Comparison of ENCODE assay signal across 1 cellular context in the genomic region with DNA sequence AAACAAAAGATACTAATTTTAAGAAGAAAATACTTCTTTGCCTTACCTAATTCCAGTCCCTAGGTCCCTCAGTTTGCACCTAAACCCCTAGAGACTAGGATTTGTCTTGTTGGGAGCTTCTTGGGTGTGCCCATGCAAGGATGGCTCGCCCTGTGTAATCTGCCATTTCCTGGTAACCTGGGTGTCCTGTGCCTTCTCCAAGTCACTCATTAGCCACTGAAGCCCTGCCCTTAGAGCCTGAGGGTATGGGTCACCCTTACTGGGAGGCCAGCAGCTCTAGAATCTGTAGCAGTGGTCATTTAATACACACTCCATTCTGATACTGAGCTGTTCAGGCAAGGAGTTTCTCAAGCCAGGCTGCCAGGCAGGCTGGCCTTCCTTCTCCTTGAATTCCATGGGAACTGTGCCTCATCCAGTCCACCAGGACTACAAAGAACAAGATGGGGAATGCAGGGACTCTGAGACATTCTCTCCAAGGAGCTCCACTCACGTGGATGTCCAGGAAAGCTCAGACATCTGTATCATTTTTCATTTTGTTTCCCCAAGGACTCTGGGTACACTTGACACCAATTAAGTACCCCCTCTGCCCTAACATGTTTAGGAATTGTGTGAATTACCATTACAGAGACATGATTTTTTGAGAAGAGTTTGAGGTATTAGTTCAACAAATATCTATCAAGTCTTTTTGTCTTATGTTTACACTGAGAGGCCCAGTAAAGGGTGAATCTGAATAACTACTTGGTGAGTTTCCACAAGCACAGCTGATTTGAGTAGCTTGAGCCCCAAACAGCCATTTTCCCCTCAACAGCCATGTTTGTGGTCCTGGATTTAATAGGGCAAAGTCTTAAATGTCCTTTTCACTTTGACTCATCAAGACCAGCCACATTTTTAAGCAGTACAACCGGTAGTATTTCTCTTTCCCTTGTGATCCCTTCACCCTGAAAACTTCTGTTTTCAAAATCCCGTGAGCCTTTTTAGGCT.
TF ChIP-seq lines count a peak whose summit lies in the region.

No MANE protein-coding gene starts in this region.

TF ChIP-seq in GM12878, 131 proteins besides CTCF, POLR2A, EP300 and RAD21:
- TF ChIP-seq STAT3 (IDR thresholded peaks at IDR 0.05; ENCODE audit: low read depth, low read length) (no peak), SRF (IDR thresholded peaks at IDR 0.05; ENCODE audit: low read depth in 2 of 2, low read length in 2 of 2) (no peak), POLR2AphosphoS2 (IDR thresholded peaks at IDR 0.05; ENCODE audit: low read depth, low read length) (no peak), SMAD1 (IDR thresholded peaks at IDR 0.05; ENCODE audit: low read depth, partially characterized antibody) (no peak), YY1 (IDR thresholded peaks at IDR 0.05; ENCODE audit: low read depth, low read length) (peak; percentile 80), JUNB (IDR thresholded peaks at IDR 0.05) (peak; percentile 55), BCL11A (IDR thresholded peaks at IDR 0.05; ENCODE audit: low read depth, low read length) (0 out of 2 replicates have a peak, but pooled peaks have one; percentile 37), IKZF2 (IDR thresholded peaks at IDR 0.05) (0 out of 4 replicates have a peak, but pooled peaks of 1 of the 2 experiments have one; percentile 23), SKIL (IDR thresholded peaks at IDR 0.05; ENCODE audit: low read depth, poor library complexity, severe bottlenecking) (no peak), MAX (IDR thresholded peaks at IDR 0.05; ENCODE audit: low read depth, low read length) (no peak), CHD1 (IDR thresholded peaks at IDR 0.05; ENCODE audit: low read depth, low read length) (no peak), NRF1 (conservative IDR thresholded peaks at IDR 0.05; ENCODE audit: low read depth, low read length) (no peak), BACH1 (IDR thresholded peaks at IDR 0.05; ENCODE audit: borderline replicate concordance) (no peak), FOS (IDR thresholded peaks at IDR 0.05; ENCODE audit: borderline replicate concordance, extremely low read depth, insufficient read length) (no peak), SMARCA5 (IDR thresholded peaks at IDR 0.05) (no peak), RUNX3 (IDR thresholded peaks at IDR 0.05; ENCODE audit: low read length) (peak; percentile 36), ATF7 (IDR thresholded peaks at IDR 0.05; ENCODE audit: low read depth) (no peak), EGR1 (IDR thresholded peaks at IDR 0.05; ENCODE audit: borderline replicate concordance in 1 of 2, low read depth in 2 of 2, low read length in 2 of 2) (no peak), SREBF2 (IDR thresholded peaks at IDR 0.05; ENCODE audit: low read length) (no peak), NR2F1 (conservative IDR thresholded peaks at IDR 0.05) (no peak), IRF4 (IDR thresholded peaks at IDR 0.05; ENCODE audit: low read depth, low read length) (peak; percentile 39; the same call in 1 of the 2 replicates), CUX1 (IDR thresholded peaks at IDR 0.05; ENCODE audit: insufficient replicate concordance, low read depth, low read length) (no peak), CEBPB (IDR thresholded peaks at IDR 0.05; ENCODE audit: borderline replicate concordance in 1 of 2, low read depth in 2 of 2, low read length in 2 of 2) (no peak), BMI1 (IDR thresholded peaks at IDR 0.05; ENCODE audit: borderline replicate concordance) (no peak), MLLT1 (IDR thresholded peaks at IDR 0.05) (no peak), SIX5 (IDR thresholded peaks at IDR 0.05; ENCODE audit: low read depth, low read length, severe bottlenecking) (no peak), IKZF1 (conservative IDR thresholded peaks at IDR 0.05) (no peak), KAT2A (conservative IDR thresholded peaks at IDR 0.05; ENCODE audit: control insufficient read depth, low read depth, low read length) (no peak), WRNIP1 (IDR thresholded peaks at IDR 0.05; ENCODE audit: borderline replicate concordance, low read depth, low read length) (no peak), RB1 (IDR thresholded peaks at IDR 0.05; ENCODE audit: borderline replicate concordance) (no peak), EED (IDR thresholded peaks at IDR 0.05; ENCODE audit: low read depth) (no peak), ZNF207 (IDR thresholded peaks at IDR 0.05; ENCODE audit: borderline replicate concordance) (no peak), ZNF384 (IDR thresholded peaks at IDR 0.05; ENCODE audit: borderline replicate concordance, low read depth, low read length) (no peak), MTA2 (IDR thresholded peaks at IDR 0.05; ENCODE audit: low read depth) (peak; percentile 43; the same call in 1 of the 2 replicates), PAX5 (IDR thresholded peaks at IDR 0.05; ENCODE audit: borderline replicate concordance, low read depth, low read length) (no peak), ASH2L (IDR thresholded peaks at IDR 0.05; ENCODE audit: borderline replicate concordance, low read depth) (no peak), MEF2B (IDR thresholded peaks at IDR 0.05; ENCODE audit: partially characterized antibody, poor library complexity, severe bottlenecking) (no peak), NR2C2 (IDR thresholded peaks at IDR 0.05; ENCODE audit: borderline replicate concordance, control insufficient read depth, insufficient read length, low read depth) (no peak)
- TF ChIP-seq, protein P1, sequence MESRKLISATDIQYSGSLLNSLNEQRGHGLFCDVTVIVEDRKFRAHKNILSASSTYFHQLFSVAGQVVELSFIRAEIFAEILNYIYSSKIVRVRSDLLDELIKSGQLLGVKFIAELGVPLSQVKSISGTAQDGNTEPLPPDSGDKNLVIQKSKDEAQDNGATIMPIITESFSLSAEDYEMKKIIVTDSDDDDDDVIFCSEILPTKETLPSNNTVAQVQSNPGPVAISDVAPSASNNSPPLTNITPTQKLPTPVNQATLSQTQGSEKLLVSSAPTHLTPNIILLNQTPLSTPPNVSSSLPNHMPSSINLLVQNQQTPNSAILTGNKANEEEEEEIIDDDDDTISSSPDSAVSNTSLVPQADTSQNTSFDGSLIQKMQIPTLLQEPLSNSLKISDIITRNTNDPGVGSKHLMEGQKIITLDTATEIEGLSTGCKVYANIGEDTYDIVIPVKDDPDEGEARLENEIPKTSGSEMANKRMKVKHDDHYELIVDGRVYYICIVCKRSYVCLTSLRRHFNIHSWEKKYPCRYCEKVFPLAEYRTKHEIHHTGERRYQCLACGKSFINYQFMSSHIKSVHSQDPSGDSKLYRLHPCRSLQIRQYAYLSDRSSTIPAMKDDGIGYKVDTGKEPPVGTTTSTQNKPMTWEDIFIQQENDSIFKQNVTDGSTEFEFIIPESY (IDR thresholded peaks at IDR 0.05) = no peak
- TF ChIP-seq, protein P2, sequence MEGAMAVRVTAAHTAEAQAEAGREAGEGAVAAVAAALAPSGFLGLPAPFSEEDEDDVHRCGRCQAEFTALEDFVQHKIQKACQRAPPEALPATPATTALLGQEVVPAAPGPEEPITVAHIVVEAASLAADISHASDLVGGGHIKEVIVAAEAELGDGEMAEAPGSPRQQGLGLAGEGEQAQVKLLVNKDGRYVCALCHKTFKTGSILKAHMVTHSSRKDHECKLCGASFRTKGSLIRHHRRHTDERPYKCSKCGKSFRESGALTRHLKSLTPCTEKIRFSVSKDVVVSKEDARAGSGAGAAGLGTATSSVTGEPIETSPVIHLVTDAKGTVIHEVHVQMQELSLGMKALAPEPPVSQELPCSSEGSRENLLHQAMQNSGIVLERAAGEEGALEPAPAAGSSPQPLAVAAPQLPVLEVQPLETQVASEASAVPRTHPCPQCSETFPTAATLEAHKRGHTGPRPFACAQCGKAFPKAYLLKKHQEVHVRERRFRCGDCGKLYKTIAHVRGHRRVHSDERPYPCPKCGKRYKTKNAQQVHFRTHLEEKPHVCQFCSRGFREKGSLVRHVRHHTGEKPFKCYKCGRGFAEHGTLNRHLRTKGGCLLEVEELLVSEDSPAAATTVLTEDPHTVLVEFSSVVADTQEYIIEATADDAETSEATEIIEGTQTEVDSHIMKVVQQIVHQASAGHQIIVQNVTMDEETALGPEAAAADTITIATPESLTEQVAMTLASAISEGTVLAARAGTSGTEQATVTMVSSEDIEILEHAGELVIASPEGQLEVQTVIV (IDR thresholded peaks at IDR 0.05; ENCODE audit: borderline replicate concordance, partially characterized antibody) = no peak
- TF ChIP-seq, protein P3, sequence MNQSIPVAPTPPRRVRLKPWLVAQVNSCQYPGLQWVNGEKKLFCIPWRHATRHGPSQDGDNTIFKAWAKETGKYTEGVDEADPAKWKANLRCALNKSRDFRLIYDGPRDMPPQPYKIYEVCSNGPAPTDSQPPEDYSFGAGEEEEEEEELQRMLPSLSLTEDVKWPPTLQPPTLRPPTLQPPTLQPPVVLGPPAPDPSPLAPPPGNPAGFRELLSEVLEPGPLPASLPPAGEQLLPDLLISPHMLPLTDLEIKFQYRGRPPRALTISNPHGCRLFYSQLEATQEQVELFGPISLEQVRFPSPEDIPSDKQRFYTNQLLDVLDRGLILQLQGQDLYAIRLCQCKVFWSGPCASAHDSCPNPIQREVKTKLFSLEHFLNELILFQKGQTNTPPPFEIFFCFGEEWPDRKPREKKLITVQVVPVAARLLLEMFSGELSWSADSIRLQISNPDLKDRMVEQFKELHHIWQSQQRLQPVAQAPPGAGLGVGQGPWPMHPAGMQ (IDR thresholded peaks at IDR 0.05; ENCODE audit: borderline replicate concordance) = no peak
TF ChIP-seq in GM12878: peak in this region for 7.
